8 cellular contexts compared by ENCODE assay signal in the genomic region with DNA sequence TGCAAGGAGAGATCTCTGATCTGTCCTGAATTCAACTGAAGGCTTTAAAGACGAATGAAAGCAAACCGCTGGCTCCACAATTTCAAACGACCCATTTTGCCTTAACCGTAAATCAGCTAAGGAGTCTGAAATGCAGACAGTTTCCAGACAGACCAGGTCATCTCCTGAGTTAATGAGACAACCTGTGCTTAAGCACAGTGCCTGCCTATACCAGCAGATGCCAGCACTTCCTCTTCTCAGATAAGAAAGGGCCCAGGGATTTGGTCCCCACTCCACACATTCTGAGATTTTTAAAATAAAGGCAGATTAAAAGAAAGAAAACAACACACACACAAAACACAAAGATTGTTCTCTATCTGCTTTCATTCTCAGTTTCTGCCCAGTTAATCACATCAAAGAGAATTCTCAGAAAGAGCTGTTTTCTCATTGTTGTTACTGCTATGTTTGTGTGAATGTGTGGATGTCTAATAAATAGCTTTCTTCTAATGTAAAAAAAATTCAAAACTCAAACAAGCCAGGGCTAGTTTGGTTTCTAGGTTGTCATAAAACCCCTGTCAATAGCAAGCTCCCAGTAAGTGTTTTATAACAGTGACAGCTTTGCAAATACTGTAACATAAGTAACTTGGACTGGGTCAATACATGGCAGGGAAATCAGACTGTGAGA.
DNase-seq lines count a peak whose midpoint lies in the region; ATAC-seq, FAIRE-seq and TF ChIP-seq lines count a peak whose summit lies in the region.

No MANE protein-coding gene starts in this region.

- TF ChIP-seq CTCF in epithelial cell of proximal tubule (conservative IDR thresholded peaks at IDR 0.05; ENCODE audit: low read depth, low read length): peak; percentile 92

- ATAC-seq in GM18867 (IDR thresholded peaks at IDR 0.05; ENCODE audit: unreplicated experiment) (peak; percentile 56), HG03442 (IDR thresholded peaks at IDR 0.05; ENCODE audit: unreplicated experiment) (no peak)

- FAIRE-seq in urothelium cell line (lab: Jason Lieb, UNC): no peak

- no peak overlapping the region for H3K4me3 ChIP-seq in epithelial cell of proximal tubule (ENCODE audit: low read depth, low read length)

- peak; percentile 25 for DNase-seq in AG08396 (ENCODE audit: low spot score)
- DNase-seq in NCI-H1694 treated with DMSO at 0.1 percent for 48 hours (lab: John Stamatoyannopoulos, UW): peak; percentile 9
- peak; percentile 25 for DNase-seq in epithelial cell of proximal tubule (ENCODE audit: low read depth)
- peak; percentile 6 for DNase-seq in urothelium cell line (ENCODE audit: low spot score)
- no peak for DNase-seq in KG1 (lab: John Stamatoyannopoulos, UW)
- DNase-seq in NCI-H128 (lab: John Stamatoyannopoulos, UW; ENCODE audit: unreplicated experiment): no peak

Comparison
In these comparisons a context has a peak if more than half of its experiments do, and no peak if none do; other contexts are left out.
1. DNase-seq: peak in AG08396 (single experiment), NCI-H1694 treated with DMSO at 0.1 percent for 48 hours (single experiment), epithelial cell of proximal tubule (single experiment) and urothelium cell line (single experiment); none in KG1 (single experiment) and NCI-H128 (single experiment).